1 cellular context compared by ENCODE assay signal in genomic region chr17:43720311-43721060, GRCh38.
TF ChIP-seq lines count a peak whose summit lies in the region.

No MANE protein-coding gene starts in this region.

TF ChIP-seq in HepG2, 621 proteins besides CTCF, POLR2A, EP300 and RAD21 (continued from another document and continues in another):
- no peak for TF ChIP-seq BCLAF1 (IDR thresholded peaks at IDR 0.05)
- TF ChIP-seq PRMT3 (CRISPR knock-in tag; IDR thresholded peaks at IDR 0.05; ENCODE audit: borderline replicate concordance, low read depth): no peak
- TF ChIP-seq CEBPB (IDR thresholded peaks at IDR 0.05; ENCODE audit: borderline replicate concordance, low read depth, low read length): no peak
- TF ChIP-seq TMF1 (CRISPR knock-in tag; IDR thresholded peaks at IDR 0.05; ENCODE audit: low read depth): peak; percentile 53; the same call in 1 of the 2 replicates
- no peak for TF ChIP-seq SUZ12 (IDR thresholded peaks at IDR 0.05; ENCODE audit: low read depth, low read length)
- peak; percentile 80; the same call in 1 of the 2 replicates for TF ChIP-seq ARID4A (CRISPR knock-in tag; IDR thresholded peaks at IDR 0.05; ENCODE audit: borderline replicate concordance)
- no peak for TF ChIP-seq KLF12 (CRISPR knock-in tag; IDR thresholded peaks at IDR 0.05; ENCODE audit: borderline replicate concordance)
- no peak for TF ChIP-seq HDAC6 (IDR thresholded peaks at IDR 0.05; ENCODE audit: low read depth, low read length)
- TF ChIP-seq RFXANK (CRISPR knock-in tag; IDR thresholded peaks at IDR 0.05): no peak
- TF ChIP-seq ATF7-NPFF (CRISPR knock-in tag; IDR thresholded peaks at IDR 0.05; ENCODE audit: low read depth): peak; percentile 85
- TF ChIP-seq CSRNP1 (CRISPR knock-in tag; IDR thresholded peaks at IDR 0.05): peak; percentile 28; the same call in 1 of the 2 replicates
- peak; percentile 90 for TF ChIP-seq ZNF784 (CRISPR knock-in tag; IDR thresholded peaks at IDR 0.05; ENCODE audit: borderline replicate concordance)
- TF ChIP-seq ZNF446 (CRISPR knock-in tag; IDR thresholded peaks at IDR 0.05): no peak
- TF ChIP-seq ZSCAN21 (CRISPR knock-in tag; IDR thresholded peaks at IDR 0.05; ENCODE audit: borderline replicate concordance): 0 out of 2 replicates have a peak, but pooled peaks have one; percentile 21
- no peak for TF ChIP-seq NR2F1 (CRISPR knock-in tag; IDR thresholded peaks at IDR 0.05)
- no peak for TF ChIP-seq CC2D1A (CRISPR knock-in tag; IDR thresholded peaks at IDR 0.05)
- TF ChIP-seq ZNF672 (CRISPR knock-in tag; IDR thresholded peaks at IDR 0.05): no peak
- no peak for TF ChIP-seq ELK4 (CRISPR knock-in tag; IDR thresholded peaks at IDR 0.05; ENCODE audit: borderline replicate concordance)
- no peak; the same call in 1 of the 2 replicates for TF ChIP-seq RARA (CRISPR knock-in tag; IDR thresholded peaks at IDR 0.05)
- no peak for TF ChIP-seq E2F1 (CRISPR knock-in tag; IDR thresholded peaks at IDR 0.05)
- TF ChIP-seq MED13 (CRISPR knock-in tag; IDR thresholded peaks at IDR 0.05): peak; percentile 52; the same call in 1 of the 2 replicates
- TF ChIP-seq KLF11 (CRISPR knock-in tag; IDR thresholded peaks at IDR 0.05): 0 out of 2 replicates have a peak, but pooled peaks have one; percentile 20
- TF ChIP-seq ZNF546 (CRISPR knock-in tag; conservative IDR thresholded peaks at IDR 0.05): peak; percentile 77; the same call in 1 of the 2 replicates
- TF ChIP-seq ZNF501 (CRISPR knock-in tag; IDR thresholded peaks at IDR 0.05): peak; percentile 80
- TF ChIP-seq ZNF619 (CRISPR knock-in tag; IDR thresholded peaks at IDR 0.05): peak; percentile 63; the same call in 1 of the 2 replicates
- TF ChIP-seq ZNF441 (CRISPR knock-in tag; IDR thresholded peaks at IDR 0.05; ENCODE audit: borderline replicate concordance): no peak; the same call in 1 of the 2 replicates
- no peak for TF ChIP-seq CSRNP2 (CRISPR knock-in tag; conservative IDR thresholded peaks at IDR 0.05; ENCODE audit: low read depth)
- TF ChIP-seq ZBTB10 (CRISPR knock-in tag; IDR thresholded peaks at IDR 0.05; ENCODE audit: borderline replicate concordance): 0 out of 2 replicates have a peak, but pooled peaks have one; percentile 79
- TF ChIP-seq TFAP4 (IDR thresholded peaks at IDR 0.05; ENCODE audit: borderline replicate concordance, low read depth): no peak
- TF ChIP-seq HDAC2 (CRISPR knock-in tag; IDR thresholded peaks at IDR 0.05): peak; percentile 18; the same call in 1 of the 2 replicates
- TF ChIP-seq ZNF432 (CRISPR knock-in tag; IDR thresholded peaks at IDR 0.05; ENCODE audit: borderline replicate concordance): no peak
- TF ChIP-seq ZIK1 (CRISPR knock-in tag; IDR thresholded peaks at IDR 0.05; ENCODE audit: borderline replicate concordance, low read depth): no peak
- peak; percentile 60; the same call in 1 of the 2 replicates for TF ChIP-seq PHF20 (CRISPR knock-in tag; IDR thresholded peaks at IDR 0.05)
- no peak for TF ChIP-seq RBAK (CRISPR knock-in tag; IDR thresholded peaks at IDR 0.05)
- no peak for TF ChIP-seq MAFG (CRISPR knock-in tag; IDR thresholded peaks at IDR 0.05)
- 0 out of 2 replicates have a peak, but pooled peaks have one; percentile 8 for TF ChIP-seq HOXA3 (CRISPR knock-in tag; IDR thresholded peaks at IDR 0.05)
- peak; percentile 65; the same call in 1 of the 2 replicates for TF ChIP-seq ZNF256 (CRISPR knock-in tag; conservative IDR thresholded peaks at IDR 0.05)
- no peak for TF ChIP-seq THRA (CRISPR knock-in tag; IDR thresholded peaks at IDR 0.05; ENCODE audit: borderline replicate concordance)
